In genomic region chr1:55064071-55064581, GRCh38 we compare ENCODE assay signal across 2 cellular contexts.
TF ChIP-seq lines count a peak whose summit lies in the region.

No MANE protein-coding gene starts in this region.

TF ChIP-seq in GM23338, 12 proteins besides CTCF, POLR2A, EP300 and RAD21:
- TF ChIP-seq REST (IDR thresholded peaks at IDR 0.05; ENCODE audit: unreplicated experiment) (no peak), ETS1 (IDR thresholded peaks at IDR 0.05) (no peak), ZNF114 (CRISPR knock-in tag; IDR thresholded peaks at IDR 0.05) (no peak), JUNB (IDR thresholded peaks at IDR 0.05; ENCODE audit: unreplicated experiment) (no peak), CREB1 (CRISPR knock-in tag; IDR thresholded peaks at IDR 0.05; ENCODE audit: low read depth) (no peak), EZH2phosphoT487 (IDR thresholded peaks at IDR 0.05; ENCODE audit: unreplicated experiment) (no peak), ZNF462 (CRISPR knock-in tag; IDR thresholded peaks at IDR 0.05) (no peak), EZH2 (IDR thresholded peaks at IDR 0.05; ENCODE audit: low read depth, unreplicated experiment) (no peak), ZNF331 (CRISPR knock-in tag; IDR thresholded peaks at IDR 0.05; ENCODE audit: low read depth) (no peak), STAT1 (IDR thresholded peaks at IDR 0.05; ENCODE audit: unreplicated experiment) (no peak), NANOG (IDR thresholded peaks at IDR 0.05; ENCODE audit: borderline replicate concordance) (no peak), POLR2AphosphoS5 (IDR thresholded peaks at IDR 0.05; ENCODE audit: low read depth) (no peak)

TF ChIP-seq in HEK293T, 16 proteins besides CTCF, POLR2A, EP300 and RAD21 (continued from another document):
- TF ChIP-seq SUZ12 (IDR thresholded peaks at IDR 0.05): no peak
- no peak for TF ChIP-seq FOXA1 (IDR thresholded peaks at IDR 0.05)
- no peak for TF ChIP-seq CTBP1 (IDR thresholded peaks at IDR 0.05; ENCODE audit: borderline replicate concordance)
- no peak for TF ChIP-seq ELF4 (IDR thresholded peaks at IDR 0.05)
- TF ChIP-seq BHLHE40 (IDR thresholded peaks at IDR 0.05; ENCODE audit: borderline replicate concordance): no peak
- no peak for TF ChIP-seq ZNF384 (IDR thresholded peaks at IDR 0.05)
- no peak for TF ChIP-seq PKNOX1 (IDR thresholded peaks at IDR 0.05)
- TF ChIP-seq LEF1 (IDR thresholded peaks at IDR 0.05; ENCODE audit: borderline replicate concordance): no peak
- no peak for TF ChIP-seq NFRKB (IDR thresholded peaks at IDR 0.05)
- no peak for TF ChIP-seq TARDBP (IDR thresholded peaks at IDR 0.05)
- no peak for TF ChIP-seq FOXK2 (IDR thresholded peaks at IDR 0.05)
